In genomic region chr6:50135968-50136367, GRCh38 we compare ENCODE assay signal across 27 cellular contexts.
"Had no signal": no experiment of that assay in that cellular context is flagged by ENCODE, and none has a peak within 500 bp of the region (broad histone marks: within the 10 kb centered on the region; RNA-seq: fewer than 3 reads in every experiment).

No MANE protein-coding gene starts in this region.

- FAIRE-seq: endometrium, endothelial cell of umbilical vein, frontal cortex had no signal

- H3K4me1 ChIP-seq: colonic mucosa, esophagus muscularis mucosa, esophagus squamous epithelium, foreskin keratinocyte, gastrocnemius medialis, gastroesophageal sphincter, heart left ventricle, heart right ventricle had no signal

- H3K27me3 ChIP-seq: colonic mucosa, esophagus muscularis mucosa, foreskin keratinocyte, gastrocnemius medialis, gastroesophageal sphincter had no signal

- H3K36me3 ChIP-seq: colonic mucosa, esophagus muscularis mucosa, esophagus squamous epithelium, gastrocnemius medialis, gastroesophageal sphincter, heart left ventricle, heart right ventricle had no signal

- DNase-seq: colonic mucosa; cortex of kidney; dermis blood vessel endothelial cell; dorsolateral prefrontal cortex; effector CD4-positive, alpha-beta T cell; effector CD8-positive, alpha-beta T cell; effector memory CD4-positive, alpha-beta T cell; effector memory CD8-positive, alpha-beta T cell; endodermal cell; erythroblast; esophagus squamous epithelium; foreskin fibroblast; foreskin keratinocyte; foreskin melanocyte; gastrocnemius medialis; glutamatergic neuron; head of caudate nucleus; heart left ventricle; heart right ventricle had no signal

- H3K4me3 ChIP-seq: colonic mucosa, coronary artery, dorsolateral prefrontal cortex, esophagus muscularis mucosa, esophagus squamous epithelium, gastrocnemius medialis, gastroesophageal sphincter, heart left ventricle, heart right ventricle had no signal

- ATAC-seq: effector memory CD8-positive, alpha-beta T cell; esophagus mucosa; foreskin keratinocyte; gastrocnemius medialis; gastroesophageal sphincter; heart left ventricle; heart right ventricle had no signal

- H3K27ac ChIP-seq: colonic mucosa, coronary artery, dorsolateral prefrontal cortex, epithelial cell of prostate, esophagus muscularis mucosa, esophagus squamous epithelium, foreskin keratinocyte, gastrocnemius medialis, gastroesophageal sphincter, heart left ventricle, heart right ventricle had no signal

- H3K9me3 ChIP-seq: colonic mucosa, esophagus muscularis mucosa, esophagus squamous epithelium, gastrocnemius medialis, gastroesophageal sphincter, heart left ventricle, heart right ventricle had no signal
